In genomic region chr6:112822769-112823168, GRCh38 we compare ENCODE assay signal across 33 cellular contexts.
"Had no signal": no experiment of that assay in that cellular context is flagged by ENCODE, and none has a peak within 500 bp of the region (broad histone marks: within the 10 kb centered on the region; RNA-seq: fewer than 3 reads in every experiment).

No MANE protein-coding gene starts in this region.

- FAIRE-seq: astrocyte, bronchial epithelial cell, colon had no signal

- H3K9me3 ChIP-seq: adrenal gland, ascending aorta, body of pancreas, breast epithelium had no signal

- H3K4me3 ChIP-seq: adrenal gland, ascending aorta, body of pancreas, breast epithelium, cardiac muscle cell had no signal

- H3K36me3 ChIP-seq: adrenal gland, ascending aorta, brain microvascular endothelial cell, breast epithelium, cardiac muscle cell had no signal

- ATAC-seq: activated naive CD4-positive, alpha-beta T cell treated with anti-CD3 and anti-CD28 coated beads, Interleukin-2, amount 50 U/mL, for 72 hours; activated naive CD8-positive, alpha-beta T cell treated with anti-CD3 and anti-CD28 coated beads, Interleukin-2, amount 50 U/mL, for 24 hours; activated T-cell treated with anti-CD3 and anti-CD28 coated beads, Interleukin-2, amount 50 U/mL, for 4 hours; activated T-cell treated with anti-CD3 and anti-CD28 coated beads, Interleukin-2, amount 50 U/mL, for 72 hours; activated T-helper 17 cell treated with anti-CD3 and anti-CD28 coated beads, Interleukin-2, amount 50 U/mL, for 72 hours; body of pancreas had no signal

- H3K27me3 ChIP-seq: adrenal gland, ascending aorta, body of pancreas, brain microvascular endothelial cell, breast epithelium, cardiac muscle cell had no signal

- DNase-seq: activated effector memory CD4-positive, alpha-beta T cell treated with anti-CD3 and anti-CD28 coated beads, Interleukin-2, amount 50 U/mL, for 16 hours; activated effector memory CD4-positive, alpha-beta T cell treated with Interleukin-2 at 50 U/mL for 16 hours; activated gamma-delta T cell; activated gamma-delta T cell treated with Interleukin-2 at 50 U/mL for 16 hours; activated naive CD4-positive, alpha-beta T cell; activated naive CD4-positive, alpha-beta T cell treated with anti-CD3 and anti-CD28 coated beads for 36 hours; activated naive CD4-positive, alpha-beta T cell treated with anti-CD3 and anti-CD28 coated beads, Interleukin-2, amount 10 ng/mL, durations not matched to agents 7 days and 5 days; activated naive CD4-positive, alpha-beta T cell treated with Interleukin-2 at 50 U/mL for 16 hours; activated naive CD8-positive, alpha-beta T cell treated with anti-CD3 and anti-CD28 coated beads for 36 hours; activated naive CD8-positive, alpha-beta T cell treated with anti-CD3 and anti-CD28 coated beads, Interleukin-2, amount 10 ng/mL, durations not matched to agents 7 days and 5 days; activated naive CD8-positive, alpha-beta T cell treated with anti-CD3 and anti-CD28 coated beads, Interleukin-2, amount 50 U/mL, for 24 hours; activated T-cell treated with anti-CD3 and anti-CD28 coated beads, Interleukin-2, amount 50 U/mL, for 24 hours; activated T-cell treated with anti-CD3 and anti-CD28 coated beads, Interleukin-2, amount 50 U/mL, for 4 hours; activated T-cell treated with anti-CD3 and anti-CD28 coated beads, Interleukin-2, amount 50 U/mL, for 48 hours; activated T-cell treated with anti-CD3 and anti-CD28 coated beads, Interleukin-2, amount 50 U/mL, for 72 hours; adrenal gland; amniotic stem cell; amygdala; anterior cingulate cortex; aorta; body of pancreas; brain microvascular endothelial cell; caudate nucleus; central memory CD4-positive, alpha-beta T cell; cerebellar nuclear complex had no signal

- H3K4me1 ChIP-seq: adrenal gland, ascending aorta, body of pancreas, breast epithelium had no signal

- H3K27ac ChIP-seq: adrenal gland, ascending aorta, body of pancreas, brain microvascular endothelial cell, breast epithelium, cardiac muscle cell had no signal
